Comparison of ENCODE assay signal across 1 cellular context in genomic region chr5:180799194-180799593, GRCh38.
TF ChIP-seq lines count a peak whose summit lies in the region.

No MANE protein-coding gene starts in this region.

TF ChIP-seq in GM23338, 12 proteins besides CTCF, POLR2A, EP300 and RAD21 (continued from another document):
- TF ChIP-seq ZNF462 (CRISPR knock-in tag; IDR thresholded peaks at IDR 0.05): no peak
TF ChIP-seq in GM23338: peak in this region for 0.
